Comparison of ENCODE assay signal across 8 cellular contexts in genomic region chr5:172187118-172188032, GRCh38. TPM values are rescaled to one million over a fixed set of nuclear protein-coding genes. Genes with fewer than 3 reads are reported as not detected.
DNase-seq lines count a peak whose midpoint lies in the region; ATAC-seq and TF ChIP-seq lines count a peak whose summit lies in the region.

No MANE protein-coding gene starts in this region.

- TF ChIP-seq CTCF in DND-41 (IDR thresholded peaks at IDR 0.05; ENCODE audit: borderline replicate concordance, extremely low read depth, low read length, poor library complexity, severe bottlenecking) (no peak), astrocyte of the cerebellum (IDR thresholded peaks at IDR 0.05; ENCODE audit: low read depth, low read length, missing control alignments) (no peak)

- peaks cover 20% of the 10 kb centered on the region for H4K20me1 ChIP-seq in DND-41 (ENCODE audit: insufficient read depth, low read length)

- H3K27ac Mint-ChIP-seq in T-helper 2 cell treated with Interferon-gamma antibody and Interleukin-4, amounts not matched to agents 5 μg/mL and 100 μg/mL, for 36 hours: peak overlapping the region; percentile 93

- DNase-seq in DND-41: peak; percentile 66
- peak; percentile 55 for DNase-seq in HuH-7.5 (ENCODE audit: low spot score)
- DNase-seq in T-helper 2 cell treated with Interferon-gamma antibody and Interleukin-4, amounts not matched to agents 5 μg/mL and 100 μg/mL, for 36 hours (ENCODE audit: low spot score): peak; percentile 74
- DNase-seq in astrocyte of the cerebellum (ENCODE audit: low read depth): peak; percentile 27
- DNase-seq in iPS DF 6.9 (ENCODE audit: low read depth, low spot score): no peak
- no peak for DNase-seq in middle frontal gyrus (ENCODE audit: extremely low spot score, low spot score)

- in situ Hi-C loops in astrocyte of the cerebellum (cut with HindIII; ENCODE audit: low sequenced_read_pairs): loop anchor here (5.0 kb wide), 1 partner anchor 75 kb away; no protein-coding TSS in a partner anchor

- H3K27me3 Mint-ChIP-seq in T-helper 2 cell treated with Interferon-gamma antibody and Interleukin-4, amounts not matched to agents 5 μg/mL and 100 μg/mL, for 36 hours (ENCODE audit: low read depth): peaks cover 6% of the 10 kb centered on the region

- H3K27ac ChIP-seq in DND-41 (ENCODE audit: low read length) (peak overlapping the region; percentile 70), iPS DF 6.9 (ENCODE audit: low read length) (no peak overlapping the region)

- no CpG with 5 or more reads among the region's 66 CpGs for WGBS in iPS DF 6.9 (ENCODE audit: insufficient coverage, insufficient read length)

- H3K4me3 ChIP-seq in DND-41 (ENCODE audit: low read depth in 1 of 2, low read length in 2 of 2) (peak overlapping the region; percentile 92 to 98), astrocyte of the cerebellum (ENCODE audit: low read depth, low read length) (peak overlapping the region; percentile 94), iPS DF 6.9 (ENCODE audit: low read length) (peak overlapping the region; percentile 55), skeletal muscle satellite cell (ENCODE audit: low read length) (peak overlapping the region; percentile 90)

- H3K4me1 ChIP-seq in DND-41 (ENCODE audit: insufficient read depth, low read length): peaks cover 34% of the 10 kb centered on the region
- H3K4me1 ChIP-seq in iPS DF 6.9 (ENCODE audit: control insufficient read depth, insufficient read depth, low read length): no peaks in the 10 kb centered on the region
- peaks cover 13% of the 10 kb centered on the region for H3K4me1 ChIP-seq in skeletal muscle satellite cell (ENCODE audit: control insufficient read depth, insufficient read depth, low read length)

- H3K9me3 ChIP-seq in DND-41 (ENCODE audit: insufficient read depth, low read length, severe bottlenecking) (no peaks in the 10 kb centered on the region), iPS DF 6.9 (ENCODE audit: control insufficient read depth, insufficient read depth, low read length) (no peaks in the 10 kb centered on the region), skeletal muscle satellite cell (replicated peaks; ENCODE audit: low read length) (no peaks in the 10 kb centered on the region)

- H3K79me2 ChIP-seq in DND-41 (ENCODE audit: insufficient read depth, low read length): peaks cover 52% of the 10 kb centered on the region

- peak overlapping the region; percentile 99 for H3K4me3 Mint-ChIP-seq in T-helper 2 cell treated with Interferon-gamma antibody and Interleukin-4, amounts not matched to agents 5 μg/mL and 100 μg/mL, for 36 hours

- H3K36me3 Mint-ChIP-seq in T-helper 2 cell treated with Interferon-gamma antibody and Interleukin-4, amounts not matched to agents 5 μg/mL and 100 μg/mL, for 36 hours (ENCODE audit: low read depth): peaks cover 48% of the 10 kb centered on the region

- H3K36me3 ChIP-seq in DND-41 (ENCODE audit: insufficient read depth, low read length) (peaks cover 3% of the 10 kb centered on the region; the same call in 1 of the 2 replicates), iPS DF 6.9 (ENCODE audit: control insufficient read depth, insufficient read depth, low read length) (no peaks in the 10 kb centered on the region), skeletal muscle satellite cell (ENCODE audit: insufficient read depth, low read length) (peaks cover 6% of the 10 kb centered on the region)

- no peaks in the 10 kb centered on the region for H3K9me3 Mint-ChIP-seq in T-helper 2 cell treated with Interferon-gamma antibody and Interleukin-4, amounts not matched to agents 5 μg/mL and 100 μg/mL, for 36 hours

- H3K4me1 Mint-ChIP-seq in T-helper 2 cell treated with Interferon-gamma antibody and Interleukin-4, amounts not matched to agents 5 μg/mL and 100 μg/mL, for 36 hours (ENCODE audit: low read depth): peaks cover 25% of the 10 kb centered on the region

- H2AFZ ChIP-seq in DND-41 (ENCODE audit: low read depth, low read length): peak overlapping the region; percentile 95

- H3K4me2 ChIP-seq in DND-41 (ENCODE audit: insufficient read depth, low read length): peak overlapping the region; percentile 89
- H3K4me2 ChIP-seq in skeletal muscle satellite cell (ENCODE audit: low read length): peak overlapping the region; percentile 96

- H3K9ac ChIP-seq in DND-41 (ENCODE audit: low read depth, low read length): peak overlapping the region; percentile 81
- H3K9ac ChIP-seq in skeletal muscle satellite cell (ENCODE audit: low read depth, low read length): peak overlapping the region; percentile 83

- H3K27me3 ChIP-seq in DND-41 (ENCODE audit: insufficient read depth, low read length, poor library complexity): peaks cover 6% of the 10 kb centered on the region
- no peaks in the 10 kb centered on the region for H3K27me3 ChIP-seq in iPS DF 6.9 (ENCODE audit: control insufficient read depth, insufficient read depth, low read length)
- H3K27me3 ChIP-seq in skeletal muscle satellite cell (ENCODE audit: control insufficient read depth, insufficient read depth, low read length): no peaks in the 10 kb centered on the region

- peak; percentile 42 for ATAC-seq in DND-41 (ENCODE audit: insufficient read depth, low read depth)
- peak; percentile 27 for ATAC-seq in GM21528 (IDR thresholded peaks at IDR 0.05; ENCODE audit: low FRiP score, unreplicated experiment)

RNA-seq across cellular contexts. Expression of gene STK10, which starts 0.6 kb away (rescaled TPM):
- total RNA-seq in skeletal muscle satellite cell (2012; rRNA removed): 22.1 and 30.9 TPM in 2 replicates

RNA-seq across cellular contexts. Expression of gene EFCAB9, which starts 6.6 kb away (rescaled TPM):
- total RNA-seq in skeletal muscle satellite cell (2012; rRNA removed): not detected in 2 replicates

Comparison
In these comparisons a context has a peak if more than half of its experiments do, and no peak if none do; other contexts are left out.
1. DNase-seq: peak in DND-41 (single experiment), HuH-7.5 (single experiment), T-helper 2 cell treated with Interferon-gamma antibody and Interleukin-4, amounts not matched to agents 5 μg/mL and 100 μg/mL, for 36 hours (single experiment) and astrocyte of the cerebellum (single experiment); none in iPS DF 6.9 (single experiment) and middle frontal gyrus (single experiment).
2. Peak in every context shown above with its lines, with median percentiles within 50 percentile points of each other: H3K4me3 ChIP-seq.